In the genomic region with DNA sequence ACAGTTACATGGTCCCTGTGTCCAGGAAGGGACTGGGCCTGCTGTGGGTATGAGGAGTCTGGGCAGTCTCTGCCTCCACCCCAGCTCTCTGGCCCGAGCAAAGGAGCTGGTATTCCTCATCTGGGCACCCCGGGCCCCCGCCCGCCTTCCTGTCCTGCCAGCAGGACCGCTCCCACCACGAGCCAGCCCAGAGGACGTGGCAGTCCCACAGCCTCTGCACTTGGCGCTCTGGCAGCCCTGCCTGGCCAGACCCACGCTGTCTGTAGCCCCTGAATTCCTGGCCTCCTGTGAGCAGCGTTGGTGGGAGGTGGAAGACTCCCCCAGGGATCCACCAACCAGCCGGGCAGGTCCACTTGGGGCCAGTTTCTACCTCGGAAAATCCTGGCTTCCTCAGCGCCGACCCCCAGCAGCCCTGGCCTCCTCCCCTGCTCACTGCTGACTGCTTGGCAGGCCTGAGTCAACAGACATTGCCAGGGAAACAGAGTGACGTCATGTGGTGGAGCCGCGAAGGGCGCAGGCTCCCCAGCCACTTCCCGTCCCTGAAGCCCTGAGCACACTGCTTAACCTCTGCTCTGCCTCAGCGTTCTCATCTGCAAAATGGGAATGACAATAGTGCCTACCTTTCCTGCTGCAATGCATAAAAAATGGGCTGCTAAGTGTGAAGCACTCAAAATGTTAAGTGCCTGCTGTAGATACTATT, we compare ENCODE assay signal across 7 cellular contexts.
DNase-seq lines count a peak whose midpoint lies in the region; ATAC-seq and TF ChIP-seq lines count a peak whose summit lies in the region.

No MANE protein-coding gene starts in this region.

- H3K4me1 ChIP-seq in muscle layer of colon (ENCODE audit: insufficient read depth, low read length), result peaks cover 31% of the 10 kb centered on the region

- H3K36me3 ChIP-seq in muscle layer of colon (ENCODE audit: insufficient read depth, low read length), result peaks cover 22% of the 10 kb centered on the region

- ATAC-seq in GM21529 (IDR thresholded peaks at IDR 0.05; ENCODE audit: unreplicated experiment), result peak; percentile 78

- no peak overlapping the region for H3K4me3 ChIP-seq in epithelial cell of esophagus (ENCODE audit: low read length)
- peak overlapping the region; percentile 15 to 38 for H3K4me3 ChIP-seq in muscle layer of colon (ENCODE audit: low read depth in 1 of 2, low read length in 2 of 2)

- DNase-seq in NCI-H748 treated with DMSO at 0.1 percent for 48 hours (lab: John Stamatoyannopoulos, UW) (peak; percentile 26), epithelial cell of esophagus (ENCODE audit: low read depth) (peak; percentile 82), NCI-H524 (lab: John Stamatoyannopoulos, UW) (no peak)
- DNase-seq in activated CD8-positive, alpha-beta memory T cell treated with anti-CD3 and anti-CD28 coated beads, Interleukin-2, amount 50 U/mL, for 48 hours, result peak; percentile 65
- peak; percentile 42 to 46 for DNase-seq in stimulated activated CD8-positive, alpha-beta memory T cell treated with anti-CD3 and anti-CD28 coated beads, Interleukin-7, amount 100 ng/mL, for 48 hours (ENCODE audit: extremely low read depth in 1 of 2, low read depth in 1 of 2)

- H3K27ac ChIP-seq in muscle layer of colon (ENCODE audit: low read depth, low read length), result peak overlapping the region; percentile 92

- peak overlapping the region; percentile 34 for H3K9ac ChIP-seq in muscle layer of colon (ENCODE audit: low read length)

- no peak for TF ChIP-seq CTCF in epithelial cell of esophagus (IDR thresholded peaks at IDR 0.05; ENCODE audit: insufficient read depth, low read depth, low read length, missing control alignments)

- no peaks in the 10 kb centered on the region for H3K9me3 ChIP-seq in muscle layer of colon (ENCODE audit: low read length)

- no peaks in the 10 kb centered on the region for H3K27me3 ChIP-seq in muscle layer of colon (ENCODE audit: control insufficient read depth in 1 of 2, insufficient read depth in 2 of 2, low read length in 2 of 2)

Comparison
In these comparisons a context has a peak if more than half of its experiments do, and no peak if none do; other contexts are left out.
1. DNase-seq: peak in NCI-H748 treated with DMSO at 0.1 percent for 48 hours (single experiment), activated CD8-positive, alpha-beta memory T cell treated with anti-CD3 and anti-CD28 coated beads, Interleukin-2, amount 50 U/mL, for 48 hours (single experiment), epithelial cell of esophagus (single experiment) and stimulated activated CD8-positive, alpha-beta memory T cell treated with anti-CD3 and anti-CD28 coated beads, Interleukin-7, amount 100 ng/mL, for 48 hours (2 of 2); none in NCI-H524 (0 of 2).